8 cellular contexts compared by ENCODE assay signal in the genomic region with DNA sequence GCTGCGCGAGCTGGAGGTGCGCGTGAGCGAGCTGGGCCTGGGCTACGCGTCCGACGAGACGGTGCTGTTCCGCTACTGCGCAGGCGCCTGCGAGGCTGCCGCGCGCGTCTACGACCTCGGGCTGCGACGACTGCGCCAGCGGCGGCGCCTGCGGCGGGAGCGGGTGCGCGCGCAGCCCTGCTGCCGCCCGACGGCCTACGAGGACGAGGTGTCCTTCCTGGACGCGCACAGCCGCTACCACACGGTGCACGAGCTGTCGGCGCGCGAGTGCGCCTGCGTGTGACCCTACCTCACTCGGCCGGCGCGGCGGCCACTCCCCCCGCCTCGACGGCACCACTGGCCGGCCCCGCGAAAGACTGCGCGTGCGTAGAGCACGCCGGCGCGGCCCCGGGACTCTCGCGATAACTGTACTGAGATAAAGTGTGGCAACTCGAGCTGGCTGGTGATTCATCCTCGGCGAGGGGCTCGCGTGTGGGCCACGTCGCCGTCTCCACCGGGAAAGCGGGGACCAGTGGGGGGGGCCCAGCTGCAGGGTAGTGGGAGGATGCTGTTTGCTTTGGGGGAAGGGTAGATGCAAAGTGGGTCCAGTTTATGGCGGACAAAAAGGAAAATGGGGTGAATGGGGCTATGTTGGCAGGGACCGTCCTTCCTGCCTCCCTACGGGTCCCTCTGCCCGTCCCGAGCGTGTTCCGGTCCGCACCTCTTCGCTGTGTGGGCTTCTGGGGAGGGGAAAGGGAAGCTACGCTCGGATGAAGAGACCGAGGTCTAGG. TPM values are rescaled to one million over a fixed set of nuclear protein-coding genes. Genes with fewer than 3 reads are reported as not detected.
A peak's percentile ranks its signal among the peaks of the same experiment; 100 is the strongest.
DNase-seq lines count a peak whose midpoint lies in the region; TF ChIP-seq lines count a peak whose summit lies in the region.

No MANE protein-coding gene starts in this region.

- H3K36me3 ChIP-seq in MG63, result no peaks in the 10 kb centered on the region
- H3K36me3 ChIP-seq in osteoblast (ENCODE audit: insufficient read depth, low read length), result no peaks in the 10 kb centered on the region
- H3K36me3 ChIP-seq in suprapubic skin, result no peaks in the 10 kb centered on the region

- no peaks in the 10 kb centered on the region for H3K36me3 Mint-ChIP-seq in activated naive CD4-positive, alpha-beta T cell treated with anti-CD3 and anti-CD28 coated beads for 36 hours (ENCODE audit: low read depth)

- H4K20me1 ChIP-seq in osteoblast (ENCODE audit: insufficient read depth, low read length), result no peaks in the 10 kb centered on the region

- TF ChIP-seq EP300 in suprapubic skin (IDR thresholded peaks at IDR 0.05), result no peak

- H3K4me1 Mint-ChIP-seq in activated naive CD4-positive, alpha-beta T cell treated with anti-CD3 and anti-CD28 coated beads for 36 hours (ENCODE audit: low read depth), result peaks cover 9% of the 10 kb centered on the region

- peak; percentile 49 to 79 for TF ChIP-seq POLR2A in suprapubic skin (IDR thresholded peaks at IDR 0.05)

- H3K4me1 ChIP-seq in osteoblast (ENCODE audit: insufficient read depth, low read length) (peaks cover 12% of the 10 kb centered on the region), suprapubic skin (peaks cover 35% of the 10 kb centered on the region)

- H3K27ac Mint-ChIP-seq in activated naive CD4-positive, alpha-beta T cell treated with anti-CD3 and anti-CD28 coated beads for 36 hours, result peak overlapping the region; percentile 96

- no peaks in the 10 kb centered on the region for H3K27me3 Mint-ChIP-seq in activated naive CD4-positive, alpha-beta T cell treated with anti-CD3 and anti-CD28 coated beads for 36 hours (ENCODE audit: low read depth)

- WGBS in suprapubic skin, result 10% methylated on average over 21 of the region's 91 CpGs

- no peaks in the 10 kb centered on the region for H3K9me3 ChIP-seq in MG63
- no peaks in the 10 kb centered on the region for H3K9me3 ChIP-seq in osteoblast (ENCODE audit: low read depth, low read length)
- no peaks in the 10 kb centered on the region for H3K9me3 ChIP-seq in suprapubic skin

- peak overlapping the region; percentile 53 for H3K4me3 ChIP-seq in MG63
- peak overlapping the region; percentile 77 for H3K4me3 ChIP-seq in osteoblast (ENCODE audit: insufficient read depth, low read length)
- H3K4me3 ChIP-seq in suprapubic skin, result peak overlapping the region; percentile 54

- H3K4me3 Mint-ChIP-seq in activated naive CD4-positive, alpha-beta T cell treated with anti-CD3 and anti-CD28 coated beads for 36 hours, result peak overlapping the region; percentile 99

- no peaks in the 10 kb centered on the region for H3K79me2 ChIP-seq in osteoblast (ENCODE audit: insufficient read depth, low read length)

- peak; percentile 85 for DNase-seq in ELR (ENCODE audit: low read depth)
- peak; percentile 91 for DNase-seq in H4 (ENCODE audit: low spot score)
- peak; percentile 89 for DNase-seq in MG63
- DNase-seq in SIG-M5 (lab: John Stamatoyannopoulos, UW), result peak; percentile 58
- peak; percentile 96 for DNase-seq in activated naive CD4-positive, alpha-beta T cell treated with anti-CD3 and anti-CD28 coated beads for 36 hours
- peak; percentile 17 to 84 (median 66) for DNase-seq in head of caudate nucleus
- peak; percentile 100 for DNase-seq in osteoblast (ENCODE audit: insufficient read length, low spot score, missing footprints)
- DNase-seq in suprapubic skin (ENCODE audit: low spot score in 2 of 2), result peak; percentile 91 to 93

- H3K27me3 ChIP-seq in MG63 (no peaks in the 10 kb centered on the region), osteoblast (ENCODE audit: insufficient read depth, low read length) (peaks cover 20% of the 10 kb centered on the region), suprapubic skin (peaks cover 5% of the 10 kb centered on the region)

- H2AFZ ChIP-seq in osteoblast (ENCODE audit: low read length), result peak overlapping the region; percentile 89

- peak overlapping the region; percentile 92 for H3K4me2 ChIP-seq in osteoblast (ENCODE audit: insufficient read depth, low read length)

- CTCF ChIA-PET in activated naive CD4-positive, alpha-beta T cell treated with anti-CD3 and anti-CD28 coated beads for 36 hours (lab: Charles Lee), result interaction anchor here (0.6 to 3.5 kb wide), 9 partner anchors 9 to 268 kb away, joined by 3 to 32 read pairs (median 4); partner anchors contain the start of genes NDUFA11 and NRTN

- intact Hi-C loops in activated naive CD4-positive, alpha-beta T cell treated with anti-CD3 and anti-CD28 coated beads for 36 hours (cut with micrococcal nuclease), result loop anchor here (1.0 to 5.0 kb wide), 6 partner anchors 24 to 944 kb away; partner anchors contain the start of genes DUS3L, SAFB2, VAV1 and VMAC
- intact Hi-C loops in head of caudate nucleus (cut with DNase I), result no loop called here

- H3K27ac ChIP-seq in osteoblast (ENCODE audit: low read depth, low read length), result peak overlapping the region; percentile 69
- peak overlapping the region; percentile 81 for H3K27ac ChIP-seq in suprapubic skin

- TF ChIP-seq CTCF in osteoblast (IDR thresholded peaks at IDR 0.05; ENCODE audit: extremely low read depth, low read depth, low read length) (no peak), suprapubic skin (IDR thresholded peaks at IDR 0.05) (no peak)

- no peaks in the 10 kb centered on the region for H3K9me3 Mint-ChIP-seq in activated naive CD4-positive, alpha-beta T cell treated with anti-CD3 and anti-CD28 coated beads for 36 hours

RNA-seq across cellular contexts. Expression of gene FUT6, which starts 11.4 kb away (rescaled TPM):
- not detected in 2 replicates for total RNA-seq in H4 (2014; rRNA removed; shearing (Covaris generic))
- total RNA-seq in MG63 (2014; rRNA removed; shearing (Covaris generic); ENCODE audit: low replicate concordance), result not detected in 2 replicates
- total RNA-seq in activated naive CD4-positive, alpha-beta T cell treated with anti-CD3 and anti-CD28 coated beads for 36 hours, result not detected
- total RNA-seq in osteoblast, result not detected in 2 replicates
- 1 to 10 TPM in 1 of 4 donors, under 1 TPM in 1, not detected in 2; 0.25 to 1.4 TPM for total RNA-seq in suprapubic skin

RNA-seq across cellular contexts. Expression of gene FUT3, which starts 23.2 kb away (rescaled TPM):
- total RNA-seq in H4 (2014; rRNA removed; shearing (Covaris generic)), result not detected in 2 replicates
- total RNA-seq in MG63 (2014; rRNA removed; shearing (Covaris generic); ENCODE audit: low replicate concordance), result not detected in 2 replicates
- not detected for total RNA-seq in activated naive CD4-positive, alpha-beta T cell treated with anti-CD3 and anti-CD28 coated beads for 36 hours
- total RNA-seq in osteoblast, result not detected in 2 replicates
- 1 to 10 TPM in 3 of 4 donors, under 1 TPM in 1; 0.93 to 3.6 (median 1.4) TPM for total RNA-seq in suprapubic skin

RNA-seq across cellular contexts. Expression of gene NRTN, which starts 23.2 kb away (rescaled TPM):
- 0.06 and 0.23 TPM in 2 replicates for total RNA-seq in H4 (2014; rRNA removed; shearing (Covaris generic))
- total RNA-seq in MG63 (2014; rRNA removed; shearing (Covaris generic); ENCODE audit: low replicate concordance), result 1.4 TPM in 1 of 2 replicates, not detected in the other
- total RNA-seq in activated naive CD4-positive, alpha-beta T cell treated with anti-CD3 and anti-CD28 coated beads for 36 hours, result under 1 TPM; 0.38 to 0.42 TPM
- total RNA-seq in osteoblast, result not detected in 2 replicates
- 1 to 10 TPM; 3.7 to 9.1 (median 6.6) TPM for total RNA-seq in suprapubic skin

RNA-seq across cellular contexts. Expression of gene DUS3L, which starts 37.1 kb away (rescaled TPM):
- total RNA-seq in H4 (2014; rRNA removed; shearing (Covaris generic)), result 23.2 and 28.1 TPM in 2 replicates
- 54.1 and 61.0 TPM in 2 replicates for total RNA-seq in MG63 (2014; rRNA removed; shearing (Covaris generic); ENCODE audit: low replicate concordance)
- total RNA-seq in activated naive CD4-positive, alpha-beta T cell treated with anti-CD3 and anti-CD28 coated beads for 36 hours, result 10 to 100 TPM; 43.1 to 45.2 TPM
- 21.2 and 30.0 TPM in 2 replicates for total RNA-seq in osteoblast
- 10 to 100 TPM; 28.8 to 58.5 (median 43.8) TPM for total RNA-seq in suprapubic skin

RNA-seq across cellular contexts. Expression of gene FUT5, which starts 42.3 kb away (rescaled TPM):
- total RNA-seq in H4 (2014; rRNA removed; shearing (Covaris generic)), result not detected in 2 replicates
- total RNA-seq in MG63 (2014; rRNA removed; shearing (Covaris generic); ENCODE audit: low replicate concordance), result not detected in 2 replicates
- under 1 TPM; 0.19 to 0.30 TPM for total RNA-seq in activated naive CD4-positive, alpha-beta T cell treated with anti-CD3 and anti-CD28 coated beads for 36 hours
- total RNA-seq in osteoblast (not detected in 2 replicates), suprapubic skin (under 1 TPM in 1 of 4 donors, not detected in 3; 0.23 TPM)

Comparison
In these comparisons a context has a peak if more than half of its experiments do, and no peak if none do; other contexts are left out.
1. Peak in every context shown above with its lines: DNase-seq, H3K4me3 ChIP-seq and H3K27ac ChIP-seq.